ENCODE assay signal across 8 cellular contexts in genomic region chr9:37954581-37954981, GRCh38. TPM values are rescaled to one million over a fixed set of nuclear protein-coding genes. Genes with fewer than 3 reads are reported as not detected.
DNase-seq lines count a peak whose midpoint lies in the region; ATAC-seq and TF ChIP-seq lines count a peak whose summit lies in the region.

No MANE protein-coding gene starts in this region.

- H3K4me1 ChIP-seq in neural progenitor cell (no peaks in the 10 kb centered on the region), thyroid gland (peaks cover 0 to 6% of the 10 kb centered on the region in 2 donors)

- TF ChIP-seq CTCF in GM10266 (IDR thresholded peaks at IDR 0.05; ENCODE audit: control insufficient read depth, insufficient read depth, low read depth, missing control alignments), result no peak
- no peak for TF ChIP-seq CTCF in neural progenitor cell (IDR thresholded peaks at IDR 0.05)
- TF ChIP-seq CTCF in thyroid gland (IDR thresholded peaks at IDR 0.05), result no peak

- no peaks in the 10 kb centered on the region for H3K27me3 Mint-ChIP-seq in effector memory CD8-positive, alpha-beta T cell
- H3K27me3 Mint-ChIP-seq in neural progenitor cell (ENCODE audit: insufficient read depth, low read depth), result peaks cover 8% of the 10 kb centered on the region

- 57 to 61% methylated on average over 3 of the region's 3 CpGs for WGBS in thyroid gland, 2 donors

- no peaks in the 10 kb centered on the region for H4K20me1 ChIP-seq in neural progenitor cell (ENCODE audit: low read depth)

- H3K79me2 ChIP-seq in neural progenitor cell (ENCODE audit: low read depth), result no peaks in the 10 kb centered on the region

- H3K27me3 ChIP-seq in neural progenitor cell (no peaks in the 10 kb centered on the region), thyroid gland (no peaks in the 10 kb centered on the region)

- H3K9me3 ChIP-seq in neural progenitor cell (ENCODE audit: low read depth), result no peaks in the 10 kb centered on the region
- H3K9me3 ChIP-seq in thyroid gland, result no peaks in the 10 kb centered on the region

- H3K4me1 Mint-ChIP-seq in effector memory CD8-positive, alpha-beta T cell (ENCODE audit: low read depth in 2 of 2), result peaks cover 15 to 22% of the 10 kb centered on the region in 2 donors
- H3K4me1 Mint-ChIP-seq in neural progenitor cell, result peaks cover 6% of the 10 kb centered on the region

- H3K9ac ChIP-seq in neural progenitor cell, result no peak overlapping the region

- H3K4me3 ChIP-seq in neural progenitor cell (no peak overlapping the region), thyroid gland (replicated peaks in 1 of 3) (no peak overlapping the region)

- H3K36me3 Mint-ChIP-seq in effector memory CD8-positive, alpha-beta T cell (ENCODE audit: insufficient read depth), result peaks cover 3% of the 10 kb centered on the region
- H3K36me3 Mint-ChIP-seq in neural progenitor cell, result peaks cover 10% of the 10 kb centered on the region

- H2AFZ ChIP-seq in neural progenitor cell (replicated peaks), result no peak overlapping the region

- ATAC-seq in GM19438 (IDR thresholded peaks at IDR 0.05; ENCODE audit: low read depth, unreplicated experiment) (peak; percentile 53), HG03108 (IDR thresholded peaks at IDR 0.05; ENCODE audit: unreplicated experiment) (peak; percentile 43)
- no peak for ATAC-seq in effector memory CD8-positive, alpha-beta T cell (replicated peaks)

- no peaks in the 10 kb centered on the region for H3F3A ChIP-seq in neural progenitor cell (ENCODE audit: low read depth)

- no peak overlapping the region for H3K4me2 ChIP-seq in neural progenitor cell

- no peak for TF ChIP-seq POLR2A in thyroid gland (IDR thresholded peaks at IDR 0.05)

- peak overlapping the region; percentile 82 for H3K27ac Mint-ChIP-seq in effector memory CD8-positive, alpha-beta T cell
- H3K27ac Mint-ChIP-seq in neural progenitor cell, result no peak overlapping the region

- H3K36me3 ChIP-seq in neural progenitor cell, result no peaks in the 10 kb centered on the region
- no peaks in the 10 kb centered on the region for H3K36me3 ChIP-seq in thyroid gland

- H3K27ac ChIP-seq in neural progenitor cell, result no peak overlapping the region
- H3K27ac ChIP-seq in thyroid gland, result no peak overlapping the region

- H3K4me3 Mint-ChIP-seq in effector memory CD8-positive, alpha-beta T cell, result no peak overlapping the region
- H3K4me3 Mint-ChIP-seq in neural progenitor cell, result no peak overlapping the region

- DNase-seq in GM10266 (ENCODE audit: extremely low spot score), result peak; percentile 46
- DNase-seq in effector memory CD8-positive, alpha-beta T cell, result no peak
- DNase-seq in neural progenitor cell (ENCODE audit: low spot score), result no peak
- no peak for DNase-seq in NCI-H2171 treated with DMSO at 0.1 percent for 48 hours (lab: John Stamatoyannopoulos, UW)
- DNase-seq in thyroid gland, result no peak
- DNase-seq in NOMO-1 treated with DMSO at 0.1 percent for 48 hours (lab: John Stamatoyannopoulos, UW; ENCODE audit: unreplicated experiment), result no peak

- intact Hi-C loops in thyroid gland (cut with DNase I), result no loop called here

- no peaks in the 10 kb centered on the region for H3K9me3 Mint-ChIP-seq in effector memory CD8-positive, alpha-beta T cell
- H3K9me3 Mint-ChIP-seq in neural progenitor cell, result no peaks in the 10 kb centered on the region

RNA-seq across cellular contexts. Expression of gene SLC25A51, which starts 50.7 kb away (rescaled TPM):
- total RNA-seq in neural progenitor cell (ENCODE audit: low replicate concordance), result 22.6 and 24.6 TPM in 2 replicates
- total RNA-seq in thyroid gland, result 10 to 100 TPM; 28.9 to 34.6 (median 31.6) TPM
